In the genomic region with DNA sequence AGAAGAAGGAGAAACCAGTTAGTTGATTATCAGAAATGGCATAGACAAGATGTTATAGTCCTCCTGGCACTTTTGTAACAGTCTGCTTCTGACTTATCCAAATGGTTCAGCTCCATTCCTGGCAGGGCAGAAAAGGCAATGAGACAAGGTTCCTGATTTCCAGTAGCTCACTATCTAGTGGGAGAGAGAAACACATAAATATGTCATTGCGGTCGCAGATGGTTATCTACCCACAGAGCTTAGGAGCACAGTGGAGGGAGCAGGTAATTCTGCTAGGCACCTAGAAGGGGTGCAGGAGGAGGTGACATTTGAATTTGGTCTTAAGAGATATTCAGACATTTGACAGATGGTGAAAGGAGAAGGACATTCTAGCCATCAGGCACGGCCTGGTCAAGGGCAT, we compare ENCODE assay signal across 15 cellular contexts.
"Had no signal": no experiment of that assay in that cellular context is flagged by ENCODE, and none has a peak within 500 bp of the region (broad histone marks: within the 10 kb centered on the region; RNA-seq: fewer than 3 reads in every experiment).

No MANE protein-coding gene starts in this region.

- H3K27ac Mint-ChIP-seq: activated naive CD4-positive, alpha-beta T cell treated with anti-CD3 and anti-CD28 coated beads for 36 hours had no signal

- H3K27ac ChIP-seq: body of pancreas, cardiac muscle cell, heart left ventricle, sigmoid colon, VCaP had no signal

- H3K4me3 ChIP-seq: body of pancreas, cardiac muscle cell, heart left ventricle, sigmoid colon had no signal

- H3K9me3 Mint-ChIP-seq: activated naive CD4-positive, alpha-beta T cell treated with anti-CD3 and anti-CD28 coated beads for 36 hours had no signal

- DNase-seq: activated CD4-positive, alpha-beta T cell treated with anti-CD3 and anti-CD28 coated beads, Interleukin-2, amount 50 U/mL, for 1 hour; activated effector memory CD4-positive, alpha-beta T cell treated with Interleukin-2 at 50 U/mL for 16 hours; activated naive CD4-positive, alpha-beta T cell treated with anti-CD3 and anti-CD28 coated beads for 36 hours; activated T-cell treated with anti-CD3 and anti-CD28 coated beads, Interleukin-2, amount 50 U/mL, for 48 hours; anterior cingulate cortex; body of pancreas; heart left ventricle; left ventricle myocardium superior; retina; sigmoid colon; stimulated activated CD4-positive, alpha-beta T cell treated with anti-CD3 and anti-CD28 coated beads, Interleukin-4, amount 100 ng/mL, for 1 hour; stimulated activated naive CD4-positive, alpha-beta T cell treated with Interleukin-2 at 50 U/mL for 16 hours had no signal

- H3K9me3 ChIP-seq: body of pancreas, heart left ventricle, sigmoid colon had no signal

- H3K27me3 ChIP-seq: body of pancreas, cardiac muscle cell, heart left ventricle, sigmoid colon had no signal

- H3K4me3 Mint-ChIP-seq: activated naive CD4-positive, alpha-beta T cell treated with anti-CD3 and anti-CD28 coated beads for 36 hours had no signal

- H3K36me3 ChIP-seq: cardiac muscle cell, heart left ventricle, sigmoid colon had no signal

- ATAC-seq: activated CD4-positive, CD25-positive, alpha-beta regulatory T cell treated with anti-CD3 and anti-CD28 coated beads, Interleukin-2, amount 50 U/mL, for 24 hours; body of pancreas; heart left ventricle; left ventricle myocardium superior had no signal
